22 cellular contexts compared by ENCODE assay signal in genomic region chr18:36888778-36889177, GRCh38.
"Had no signal": no experiment of that assay in that cellular context is flagged by ENCODE, and none has a peak within 500 bp of the region (broad histone marks: within the 10 kb centered on the region; RNA-seq: fewer than 3 reads in every experiment).

No MANE protein-coding gene starts in this region.

- H3K4me1 ChIP-seq: esophagus squamous epithelium, psoas muscle, sigmoid colon, upper lobe of right lung, uterus had no signal

- H3K36me3 ChIP-seq: esophagus squamous epithelium, ovary, sigmoid colon, transverse colon, upper lobe of right lung, uterus had no signal

- ATAC-seq: left lobe of liver; natural killer cell; stimulated activated naive B cell treated with anti-CD40 and anti-IgM and Interleukin-4, amounts not matched to agents 10 μg/mL and 1 μg/mL and 100 μg/mL, for 72 hours; upper lobe of right lung had no signal

- H3K4me3 ChIP-seq: coronary artery, esophagus squamous epithelium, lung, ovary, psoas muscle, sigmoid colon, spleen, transverse colon, upper lobe of right lung, uterus had no signal

- H3K9me3 ChIP-seq: esophagus squamous epithelium, ovary, psoas muscle, sigmoid colon, spleen, transverse colon, upper lobe of right lung, uterus had no signal

- DNase-seq: effector memory CD4-positive, alpha-beta T cell; erythroblast; esophagus squamous epithelium; foreskin melanocyte; head of caudate nucleus; kidney; natural killer cell; occipital lobe; ovary; posterior cingulate gyrus; psoas muscle; right cardiac atrium; sigmoid colon; spleen; stimulated activated CD4-positive, alpha-beta T cell treated with anti-CD3 and anti-CD28 coated beads, Interleukin-2, amount 100 ng/mL, for 48 hours; stimulated activated naive B cell treated with anti-CD40 and anti-IgM and Interleukin-4, amounts not matched to agents 10 μg/mL and 1 μg/mL and 100 μg/mL, for 72 hours; transverse colon; upper lobe of right lung; uterus had no signal

- H3K27ac ChIP-seq: coronary artery, esophagus squamous epithelium, ovary, psoas muscle, sigmoid colon, spleen, transverse colon, upper lobe of right lung, uterus had no signal

- H3K27me3 ChIP-seq: esophagus squamous epithelium, ovary, sigmoid colon, spleen, transverse colon, upper lobe of right lung, uterus had no signal
